23 cellular contexts compared by ENCODE assay signal in genomic region chr2:207085110-207085509, GRCh38.
"Had no signal": no experiment of that assay in that cellular context is flagged by ENCODE, and none has a peak within 500 bp of the region (broad histone marks: within the 10 kb centered on the region; RNA-seq: fewer than 3 reads in every experiment).

No MANE protein-coding gene starts in this region.

- DNase-seq: activated CD4-positive, alpha-beta T cell treated with anti-CD3 and anti-CD28 coated beads for 36 hours; activated CD4-positive, alpha-beta T cell treated with anti-CD3 and anti-CD28 coated beads, Interleukin-2, amount 50 U/mL, for 4 hours; activated CD8-positive, alpha-beta memory T cell treated with anti-CD3 and anti-CD28 coated beads for 24 hours; activated CD8-positive, alpha-beta memory T cell treated with anti-CD3 and anti-CD28 coated beads, Interleukin-2, amount 50 U/mL, for 4 hours; activated T-cell treated with anti-CD3 and anti-CD28 coated beads, Interleukin-2, amount 50 U/mL, for 24 hours; cerebellar nuclear complex; cortex of kidney; endodermal cell; hippocampal formation; kidney glomerular epithelial cell; mesenchymal stem cell; nephron progenitor cell; occipital lobe; stimulated activated CD4-positive, alpha-beta T cell treated with anti-CD3 and anti-CD28 coated beads, Interleukin-2, amount 100 ng/mL, for 48 hours; stimulated activated CD8-positive, alpha-beta memory T cell treated with anti-CD3 and anti-CD28 coated beads, Interleukin-4, amount 100 ng/mL, for 48 hours; stimulated activated naive B cell treated with anti-CD40 and anti-IgM and Interleukin-4, amounts not matched to agents 10 μg/mL and 1 μg/mL and 100 μg/mL, for 72 hours; T-helper 9 cell had no signal

- H3K9me3 Mint-ChIP-seq: activated naive CD4-positive, alpha-beta T cell treated with anti-CD3 and anti-CD28 coated beads, Interleukin-2, amount 50 U/mL, for 72 hours; activated T-cell treated with anti-CD3 and anti-CD28 coated beads, Interleukin-2, amount 50 U/mL, for 24 hours; activated T-helper 17 cell treated with anti-CD3 and anti-CD28 coated beads, Interleukin-2, amount 50 U/mL, for 72 hours; endodermal cell; nephron progenitor cell; stimulated activated naive B cell treated with anti-CD40 and anti-IgM and Interleukin-4, amounts not matched to agents 10 μg/mL and 1 μg/mL and 100 μg/mL, for 72 hours; type B pancreatic cell; WTC11 had no signal

- H3K27ac ChIP-seq: epithelial cell of prostate had no signal

- H3K4me3 ChIP-seq: thoracic aorta had no signal

- H3K4me3 Mint-ChIP-seq: activated CD4-positive, alpha-beta T cell treated with anti-CD3 and anti-CD28 coated beads for 36 hours; activated T-cell treated with anti-CD3 and anti-CD28 coated beads, Interleukin-2, amount 50 U/mL, for 24 hours; activated T-helper 17 cell treated with anti-CD3 and anti-CD28 coated beads, Interleukin-2, amount 50 U/mL, for 72 hours; endodermal cell; nephron progenitor cell; stimulated activated naive B cell treated with anti-CD40 and anti-IgM and Interleukin-4, amounts not matched to agents 10 μg/mL and 1 μg/mL and 100 μg/mL, for 72 hours; type B pancreatic cell; WTC11 had no signal

- H3K27ac Mint-ChIP-seq: activated CD4-positive, alpha-beta T cell treated with anti-CD3 and anti-CD28 coated beads for 36 hours; activated naive CD4-positive, alpha-beta T cell treated with anti-CD3 and anti-CD28 coated beads, Interleukin-2, amount 50 U/mL, for 72 hours; activated T-cell treated with anti-CD3 and anti-CD28 coated beads, Interleukin-2, amount 50 U/mL, for 24 hours; activated T-helper 17 cell treated with anti-CD3 and anti-CD28 coated beads, Interleukin-2, amount 50 U/mL, for 72 hours; endodermal cell; nephron progenitor cell; stimulated activated naive B cell treated with anti-CD40 and anti-IgM and Interleukin-4, amounts not matched to agents 10 μg/mL and 1 μg/mL and 100 μg/mL, for 72 hours; type B pancreatic cell; WTC11 had no signal

- ATAC-seq: activated CD4-positive, alpha-beta T cell treated with anti-CD3 and anti-CD28 coated beads for 36 hours; activated naive CD4-positive, alpha-beta T cell treated with anti-CD3 and anti-CD28 coated beads, Interleukin-2, amount 50 U/mL, for 72 hours; activated T-helper 17 cell treated with anti-CD3 and anti-CD28 coated beads, Interleukin-2, amount 50 U/mL, for 72 hours; stimulated activated naive B cell treated with anti-CD40 and anti-IgM and Interleukin-4, amounts not matched to agents 10 μg/mL and 1 μg/mL and 100 μg/mL, for 72 hours; WTC11 had no signal

- H3K9me3 ChIP-seq: thoracic aorta had no signal

- H3K27me3 Mint-ChIP-seq: activated CD4-positive, alpha-beta T cell treated with anti-CD3 and anti-CD28 coated beads for 36 hours; activated T-cell treated with anti-CD3 and anti-CD28 coated beads, Interleukin-2, amount 50 U/mL, for 24 hours; activated T-helper 17 cell treated with anti-CD3 and anti-CD28 coated beads, Interleukin-2, amount 50 U/mL, for 72 hours; stimulated activated naive B cell treated with anti-CD40 and anti-IgM and Interleukin-4, amounts not matched to agents 10 μg/mL and 1 μg/mL and 100 μg/mL, for 72 hours; type B pancreatic cell had no signal
